In the genomic region with DNA sequence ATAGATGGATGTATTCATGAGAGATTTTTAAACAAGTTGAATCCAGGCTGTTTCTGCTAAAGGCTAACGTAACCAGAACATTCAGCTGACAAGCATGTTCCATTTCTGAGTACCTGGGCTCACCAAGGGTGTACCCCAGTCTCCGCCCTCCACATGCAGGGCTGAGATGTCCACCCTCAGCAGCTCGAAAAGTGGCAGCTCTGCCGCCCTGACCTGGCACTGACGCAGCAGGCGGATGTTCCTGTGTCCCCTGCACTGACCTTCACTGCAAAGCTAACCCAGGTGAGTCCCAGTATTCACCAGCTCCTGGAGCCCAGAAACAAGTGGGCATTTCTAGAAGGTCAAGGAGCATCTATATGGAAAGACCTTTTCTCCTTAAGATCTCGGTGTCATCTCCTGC, we compare ENCODE assay signal across 19 cellular contexts.
A peak's percentile ranks its signal among the peaks of the same experiment; 100 is the strongest.
DNase-seq lines count a peak whose midpoint lies in the region; ATAC-seq and TF ChIP-seq lines count a peak whose summit lies in the region.
"Had no signal": no experiment of that assay in that cellular context is flagged by ENCODE, and none has a peak within 500 bp of the region (broad histone marks: within the 10 kb centered on the region; RNA-seq: fewer than 3 reads in every experiment).

No MANE protein-coding gene starts in this region.

- H3K14ac ChIP-seq in neuronal stem cell (ENCODE audit: low read length): no peak overlapping the region

- H2BK5ac ChIP-seq in neuronal stem cell (ENCODE audit: low read length): no peak overlapping the region

- no peak overlapping the region for H3K4ac ChIP-seq in neuronal stem cell (ENCODE audit: low read length)

- H2AK5ac ChIP-seq in neuronal stem cell (ENCODE audit: low read depth, low read length): peak overlapping the region; percentile 3

- TF ChIP-seq CTCF in Calu3 (IDR thresholded peaks at IDR 0.05; ENCODE audit: unreplicated experiment) (no peak), tibial artery (IDR thresholded peaks at IDR 0.05) (no peak)

- H3K9me3 ChIP-seq in iPS-18c (ENCODE audit: control insufficient read depth, insufficient read depth, low read length) (peaks cover 52% of the 10 kb centered on the region), neuronal stem cell (replicated peaks in 1 of 2; ENCODE audit: control insufficient read depth in 2 of 2, insufficient read depth in 1 of 2, low read depth in 1 of 2, low read length in 2 of 2) (peaks cover 10 to 11% of the 10 kb centered on the region in 2 donors), tibial artery (no peaks in the 10 kb centered on the region)

- no peak overlapping the region for H4K8ac ChIP-seq in neuronal stem cell (ENCODE audit: low read depth, low read length)

- H3K4me3 Mint-ChIP-seq in Calu3 (ENCODE audit: low read depth, unreplicated experiment): no peak overlapping the region
- no peak overlapping the region for H3K4me3 Mint-ChIP-seq in stimulated activated naive B cell treated with anti-CD40 and anti-IgM and Interleukin-4, amounts not matched to agents 10 μg/mL and 1 μg/mL and 100 μg/mL, for 72 hours
- no peak overlapping the region for H3K4me3 Mint-ChIP-seq in activated CD4-positive, alpha-beta T cell treated with anti-CD3 and anti-CD28 coated beads, Interleukin-2, amount 10 ng/mL, durations not matched to agents 24 days and 14 days
- H3K4me3 Mint-ChIP-seq: CD14-positive monocyte; CD4-positive, alpha-beta memory T cell; CD4-positive, CD25-positive, alpha-beta regulatory T cell; CD8-positive, alpha-beta memory T cell had no signal

- DNase-seq in Calu3 (no peak), neuronal stem cell (ENCODE audit: low spot score) (no peak), superior temporal gyrus (ENCODE audit: extremely low spot score) (no peak), tibial artery (no peak), AG20443 (ENCODE audit: low spot score) (no peak)
- DNase-seq in stimulated activated naive B cell treated with anti-CD40 and anti-IgM and Interleukin-4, amounts not matched to agents 10 μg/mL and 1 μg/mL and 100 μg/mL, for 72 hours: no peak
- DNase-seq in activated CD4-positive, alpha-beta T cell treated with anti-CD3 and anti-CD28 coated beads, Interleukin-2, amount 10 ng/mL, durations not matched to agents 24 days and 14 days: no peak
- DNase-seq: BE2C; C1 segment of cervical spinal cord; CD4-positive, alpha-beta memory T cell; CD4-positive, CD25-positive, alpha-beta regulatory T cell; CD8-positive, alpha-beta memory T cell; COR-L47; DMS79 treated with DMSO at 0.1 percent for 48 hours had no signal

- H3K4me3 ChIP-seq in iPS-18c (ENCODE audit: insufficient read depth, low read depth, low read length) (peak overlapping the region; percentile 15; the same call in 1 of the 2 replicates), neuronal stem cell (ENCODE audit: low read length in 2 of 2) (no peak overlapping the region), tibial artery (no peak overlapping the region)
- H3K4me3 ChIP-seq: A549, BLaER1, GM12878 had no signal

- H3K27ac ChIP-seq in neuronal stem cell (replicated peaks; ENCODE audit: low read length) (no peak overlapping the region), tibial artery (no peak overlapping the region)
- H3K27ac ChIP-seq: A549, BLaER1 had no signal

- peaks cover 12% of the 10 kb centered on the region for H3K9me3 Mint-ChIP-seq in Calu3 (ENCODE audit: low read depth, unreplicated experiment)
- H3K9me3 Mint-ChIP-seq in stimulated activated naive B cell treated with anti-CD40 and anti-IgM and Interleukin-4, amounts not matched to agents 10 μg/mL and 1 μg/mL and 100 μg/mL, for 72 hours: peaks cover 1 to 2% of the 10 kb centered on the region in 2 donors
- H3K9me3 Mint-ChIP-seq in activated CD4-positive, alpha-beta T cell treated with anti-CD3 and anti-CD28 coated beads, Interleukin-2, amount 10 ng/mL, durations not matched to agents 24 days and 14 days: peaks cover under 1% of the 10 kb centered on the region

- H3K27ac Mint-ChIP-seq in Calu3 (ENCODE audit: unreplicated experiment): peak overlapping the region; percentile 66
- peak overlapping the region; percentile 42 for H3K27ac Mint-ChIP-seq in stimulated activated naive B cell treated with anti-CD40 and anti-IgM and Interleukin-4, amounts not matched to agents 10 μg/mL and 1 μg/mL and 100 μg/mL, for 72 hours
- no peak overlapping the region for H3K27ac Mint-ChIP-seq in activated CD4-positive, alpha-beta T cell treated with anti-CD3 and anti-CD28 coated beads, Interleukin-2, amount 10 ng/mL, durations not matched to agents 24 days and 14 days
- H3K27ac Mint-ChIP-seq: CD14-positive monocyte; CD4-positive, CD25-positive, alpha-beta regulatory T cell; CD8-positive, alpha-beta memory T cell had no signal

- WGBS in neuronal stem cell (ENCODE audit: extremely low coverage in 2 of 2, insufficient read length in 2 of 2, insufficient replicate concordance in 1 of 2), 2 donors: no CpG with 5 or more reads among the region's 7 CpGs

- no peaks in the 10 kb centered on the region for H3K79me1 ChIP-seq in neuronal stem cell (ENCODE audit: low read depth, low read length)

- no peak overlapping the region for H4K91ac ChIP-seq in neuronal stem cell (ENCODE audit: low read depth, low read length, poor library complexity)

- peaks cover 0 to 3% of the 10 kb centered on the region in 2 donors for H3K36me3 ChIP-seq in neuronal stem cell (replicated peaks in 1 of 2; ENCODE audit: control insufficient read depth in 2 of 2, insufficient read depth in 2 of 2, low read length in 2 of 2)
- no peaks in the 10 kb centered on the region for H3K36me3 ChIP-seq in tibial artery
- H3K36me3 ChIP-seq: BE2C, BLaER1 had no signal

- H3K18ac ChIP-seq in neuronal stem cell (ENCODE audit: low read length): peak overlapping the region; percentile 65

- H3K4me2 ChIP-seq in neuronal stem cell (ENCODE audit: insufficient read depth, low read length, poor library complexity, severe bottlenecking): no peak overlapping the region
- H3K4me2 ChIP-seq: A549, BLaER1 had no signal

- H3K9ac ChIP-seq in neuronal stem cell (ENCODE audit: low read depth, low read length, poor library complexity): no peak overlapping the region
- H3K9ac ChIP-seq: BLaER1 had no signal

- H3K4me1 ChIP-seq in neuronal stem cell (ENCODE audit: control insufficient read depth in 2 of 2, insufficient read depth in 1 of 2, low read depth in 1 of 2, low read length in 2 of 2) (no peaks in the 10 kb centered on the region), tibial artery (no peaks in the 10 kb centered on the region)
- H3K4me1 ChIP-seq: BE2C, BLaER1 had no signal

- H3K27me3 ChIP-seq in neuronal stem cell (ENCODE audit: control insufficient read depth in 3 of 3, insufficient read depth in 3 of 3, low read depth in 1 of 3, low read length in 3 of 3): peaks cover 0 to 3% (median 0%) of the 10 kb centered on the region in 3 experiments
- no peaks in the 10 kb centered on the region for H3K27me3 ChIP-seq in tibial artery
- H3K27me3 ChIP-seq: BE2C, BLaER1 had no signal

- no TSS peak for BruUV-seq in Calu3 (replicated peaks; lab: Mats Ljungman, UMichigan)

- no peaks in the 10 kb centered on the region for H3K4me1 Mint-ChIP-seq in Calu3 (ENCODE audit: low read depth, unreplicated experiment)
- H3K4me1 Mint-ChIP-seq in stimulated activated naive B cell treated with anti-CD40 and anti-IgM and Interleukin-4, amounts not matched to agents 10 μg/mL and 1 μg/mL and 100 μg/mL, for 72 hours: no peaks in the 10 kb centered on the region
- no peaks in the 10 kb centered on the region for H3K4me1 Mint-ChIP-seq in activated CD4-positive, alpha-beta T cell treated with anti-CD3 and anti-CD28 coated beads, Interleukin-2, amount 10 ng/mL, durations not matched to agents 24 days and 14 days
- H3K4me1 Mint-ChIP-seq: CD14-positive monocyte; CD4-positive, alpha-beta memory T cell; CD8-positive, alpha-beta memory T cell had no signal

- H3K36me3 Mint-ChIP-seq in Calu3 (ENCODE audit: insufficient read depth, unreplicated experiment): no peaks in the 10 kb centered on the region
- H3K36me3 Mint-ChIP-seq in stimulated activated naive B cell treated with anti-CD40 and anti-IgM and Interleukin-4, amounts not matched to agents 10 μg/mL and 1 μg/mL and 100 μg/mL, for 72 hours: no peaks in the 10 kb centered on the region
- no peaks in the 10 kb centered on the region for H3K36me3 Mint-ChIP-seq in activated CD4-positive, alpha-beta T cell treated with anti-CD3 and anti-CD28 coated beads, Interleukin-2, amount 10 ng/mL, durations not matched to agents 24 days and 14 days (ENCODE audit: low read depth)
- H3K36me3 Mint-ChIP-seq: CD14-positive monocyte; CD4-positive, alpha-beta memory T cell; CD4-positive, CD25-positive, alpha-beta regulatory T cell had no signal

- H3K27me3 Mint-ChIP-seq in Calu3 (ENCODE audit: unreplicated experiment): no peaks in the 10 kb centered on the region
- H3K27me3 Mint-ChIP-seq in stimulated activated naive B cell treated with anti-CD40 and anti-IgM and Interleukin-4, amounts not matched to agents 10 μg/mL and 1 μg/mL and 100 μg/mL, for 72 hours: no peaks in the 10 kb centered on the region
- H3K27me3 Mint-ChIP-seq in activated CD4-positive, alpha-beta T cell treated with anti-CD3 and anti-CD28 coated beads, Interleukin-2, amount 10 ng/mL, durations not matched to agents 24 days and 14 days: no peaks in the 10 kb centered on the region
- H3K27me3 Mint-ChIP-seq: CD4-positive, alpha-beta memory T cell; CD4-positive, CD25-positive, alpha-beta regulatory T cell had no signal

- no peak overlapping the region for H2BK12ac ChIP-seq in neuronal stem cell (ENCODE audit: low read length)

- H2BK15ac ChIP-seq in neuronal stem cell (ENCODE audit: low read length): no peak overlapping the region

- intact Hi-C loops in Calu3 (cut with micrococcal nuclease; ENCODE audit: unreplicated experiment): no loop called here
- intact Hi-C loops in tibial artery (cut with DNase I; ENCODE audit: low total_unique reads): no loop called here
- intact Hi-C loops in activated CD4-positive, alpha-beta T cell treated with anti-CD3 and anti-CD28 coated beads, Interleukin-2, amount 10 ng/mL, durations not matched to agents 24 days and 14 days (cut with micrococcal nuclease): no loop called here

- H3K23ac ChIP-seq in neuronal stem cell (ENCODE audit: low read depth, low read length, poor library complexity): no peak overlapping the region

- no peak for ATAC-seq in stimulated activated naive B cell treated with anti-CD40 and anti-IgM and Interleukin-4, amounts not matched to agents 10 μg/mL and 1 μg/mL and 100 μg/mL, for 72 hours (replicated peaks)
- ATAC-seq: GM12878 had no signal

- no peak overlapping the region for H2BK120ac ChIP-seq in neuronal stem cell (ENCODE audit: low read depth, low read length)

- CTCF ChIA-PET in Calu3 (lab: Charles Lee): interaction anchor here (0.6 kb wide), 1 partner anchor 650 kb away, joined by 3 read pairs; no protein-coding TSS in a partner anchor

- H2AFZ ChIP-seq in neuronal stem cell (ENCODE audit: low read length): no peak overlapping the region
